8 cellular contexts compared by ENCODE assay signal in genomic region chr17:8109669-8110455, GRCh38. TPM values are rescaled to one million over a fixed set of nuclear protein-coding genes. Genes with fewer than 3 reads are reported as not detected.
DNase-seq lines count a peak whose midpoint lies in the region; ATAC-seq and TF ChIP-seq lines count a peak whose summit lies in the region.

No MANE protein-coding gene starts in this region.

- no peak overlapping the region for H2BK12ac ChIP-seq in trophoblast cell (ENCODE audit: low read length)

- H3K4me2 ChIP-seq in trophoblast cell (ENCODE audit: low read length): peak overlapping the region; percentile 64

- no peaks in the 10 kb centered on the region for H3K79me2 ChIP-seq in trophoblast cell (ENCODE audit: control insufficient read depth, insufficient read depth, low read length, poor library complexity)

- H4K8ac ChIP-seq in trophoblast cell (ENCODE audit: low read depth, low read length): no peak overlapping the region

- no peak overlapping the region for H3K27ac Mint-ChIP-seq in activated T-helper 1 cell treated with anti-CD3 and anti-CD28 coated beads, Interleukin-12 subunit alpha, Interleukin-12 subunit beta, Interleukin-2, Interleukin-4 antibody, amounts not matched to agents 30 ng/mL and 10 ng/mL and 1 ng/mL, durations not matched to agents 14 hours and 24 hours and 36 hours

- no peak overlapping the region for H4K91ac ChIP-seq in trophoblast cell (ENCODE audit: low read depth, low read length)

- H3K4me3 Mint-ChIP-seq in activated T-helper 1 cell treated with anti-CD3 and anti-CD28 coated beads, Interleukin-12 subunit alpha, Interleukin-12 subunit beta, Interleukin-2, Interleukin-4 antibody, amounts not matched to agents 30 ng/mL and 10 ng/mL and 1 ng/mL, durations not matched to agents 14 hours and 24 hours and 36 hours: no peak overlapping the region

- H3K4me3 ChIP-seq in foreskin fibroblast (ENCODE audit: low read depth in 1 of 2, low read length in 2 of 2) (no peak overlapping the region), trophoblast cell (ENCODE audit: low read depth, low read length) (peak overlapping the region; percentile 16)

- H4K12ac ChIP-seq in trophoblast cell (ENCODE audit: low read depth, low read length): no peak overlapping the region

- no peak overlapping the region for H3K14ac ChIP-seq in trophoblast cell (ENCODE audit: low read length)

- H3K23ac ChIP-seq in trophoblast cell (ENCODE audit: low read length): no peak overlapping the region

- no peak overlapping the region for H3K27ac ChIP-seq in trophoblast cell (ENCODE audit: low read depth, low read length)

- DNase-seq in NCI-H1417 (lab: John Stamatoyannopoulos, UW) (peak; percentile 50 to 59 (median 58)), NCI-H1417 treated with DMSO at 0.1 percent for 48 hours (lab: John Stamatoyannopoulos, UW) (no peak), NCI-H82 (lab: John Stamatoyannopoulos, UW) (peak; percentile 82), foreskin fibroblast (peak in 1 of 2 donors; percentile 52), trophoblast cell (peak; percentile 55 to 85)
- DNase-seq in activated T-helper 1 cell treated with anti-CD3 and anti-CD28 coated beads, Interleukin-12 subunit alpha, Interleukin-12 subunit beta, Interleukin-2, Interleukin-4 antibody, amounts not matched to agents 30 ng/mL and 10 ng/mL and 1 ng/mL, durations not matched to agents 14 hours and 24 hours and 36 hours (ENCODE audit: low spot score): peak; percentile 68

- peaks cover 9% of the 10 kb centered on the region for H3K27me3 ChIP-seq in trophoblast cell (ENCODE audit: insufficient read depth, low read length)

- H3K9me3 ChIP-seq in trophoblast cell (ENCODE audit: insufficient read depth, low read depth, low read length): peaks cover 4% of the 10 kb centered on the region

- H3K18ac ChIP-seq in trophoblast cell (ENCODE audit: low read length): no peak overlapping the region

- no peaks in the 10 kb centered on the region for H3K36me3 Mint-ChIP-seq in activated T-helper 1 cell treated with anti-CD3 and anti-CD28 coated beads, Interleukin-12 subunit alpha, Interleukin-12 subunit beta, Interleukin-2, Interleukin-4 antibody, amounts not matched to agents 30 ng/mL and 10 ng/mL and 1 ng/mL, durations not matched to agents 14 hours and 24 hours and 36 hours (ENCODE audit: low read depth)

- H3K9me3 Mint-ChIP-seq in activated T-helper 1 cell treated with anti-CD3 and anti-CD28 coated beads, Interleukin-12 subunit alpha, Interleukin-12 subunit beta, Interleukin-2, Interleukin-4 antibody, amounts not matched to agents 30 ng/mL and 10 ng/mL and 1 ng/mL, durations not matched to agents 14 hours and 24 hours and 36 hours: no peaks in the 10 kb centered on the region

- H3K36me3 ChIP-seq in trophoblast cell (ENCODE audit: control insufficient read depth in 1 of 2, insufficient read depth in 2 of 2, low read length in 2 of 2): no peaks in the 10 kb centered on the region

- H2AFZ ChIP-seq in trophoblast cell (ENCODE audit: insufficient read depth, low read length, poor library complexity): no peak overlapping the region

- no peaks in the 10 kb centered on the region for H3K79me1 ChIP-seq in trophoblast cell (ENCODE audit: low read length)

- intact Hi-C loops in activated T-helper 1 cell treated with anti-CD3 and anti-CD28 coated beads, Interleukin-12 subunit alpha, Interleukin-12 subunit beta, Interleukin-2, Interleukin-4 antibody, amounts not matched to agents 30 ng/mL and 10 ng/mL and 1 ng/mL, durations not matched to agents 14 hours and 24 hours and 36 hours (cut with micrococcal nuclease): loop anchor here (1.0 to 2.0 kb wide), 4 partner anchors 8 to 50 kb away; partner anchors contain the start of gene ALOXE3

- no peak overlapping the region for H3K4ac ChIP-seq in trophoblast cell (ENCODE audit: low read depth, low read length)

- ATAC-seq in GM21423 (IDR thresholded peaks at IDR 0.05; ENCODE audit: unreplicated experiment) (no peak), GM21447 (IDR thresholded peaks at IDR 0.05; ENCODE audit: unreplicated experiment) (no peak)

- peak; percentile 54 for TF ChIP-seq CTCF in foreskin fibroblast (IDR thresholded peaks at IDR 0.05; ENCODE audit: low read depth, low read length)

- H2AK5ac ChIP-seq in trophoblast cell (ENCODE audit: low read length): no peak overlapping the region

- WGBS in trophoblast cell (ENCODE audit: extremely low coverage, insufficient coverage, insufficient read length): no CpG with 5 or more reads among the region's 61 CpGs

- peaks cover 40% of the 10 kb centered on the region for H3K27me3 Mint-ChIP-seq in activated T-helper 1 cell treated with anti-CD3 and anti-CD28 coated beads, Interleukin-12 subunit alpha, Interleukin-12 subunit beta, Interleukin-2, Interleukin-4 antibody, amounts not matched to agents 30 ng/mL and 10 ng/mL and 1 ng/mL, durations not matched to agents 14 hours and 24 hours and 36 hours (ENCODE audit: insufficient read depth)

- H3K4me1 Mint-ChIP-seq in activated T-helper 1 cell treated with anti-CD3 and anti-CD28 coated beads, Interleukin-12 subunit alpha, Interleukin-12 subunit beta, Interleukin-2, Interleukin-4 antibody, amounts not matched to agents 30 ng/mL and 10 ng/mL and 1 ng/mL, durations not matched to agents 14 hours and 24 hours and 36 hours (ENCODE audit: low read depth): no peaks in the 10 kb centered on the region

- H3K9ac ChIP-seq in trophoblast cell (ENCODE audit: low read length): no peak overlapping the region

- H3K4me1 ChIP-seq in trophoblast cell (ENCODE audit: control insufficient read depth in 1 of 2, insufficient read depth in 2 of 2, low read length in 2 of 2): peaks cover 0 to 4% of the 10 kb centered on the region in 2 experiments

- no peak overlapping the region for H2BK120ac ChIP-seq in trophoblast cell (ENCODE audit: insufficient read depth, low read length, poor library complexity)

- no peak overlapping the region for H2BK5ac ChIP-seq in trophoblast cell (ENCODE audit: low read depth, low read length, poor library complexity)

RNA-seq across cellular contexts. Expression of gene ALOXE3, which starts 8.5 kb away (rescaled TPM):
- 0.10 TPM in 1 of 2 replicates, not detected in the other for total RNA-seq in activated T-helper 1 cell treated with anti-CD3 and anti-CD28 coated beads, Interleukin-12 subunit alpha, Interleukin-12 subunit beta, Interleukin-2, Interleukin-4 antibody, amounts not matched to agents 30 ng/mL and 10 ng/mL and 1 ng/mL, durations not matched to agents 14 hours and 24 hours and 36 hours
- 0.26 and 0.31 TPM in 2 replicates for polyA plus RNA-seq in trophoblast cell (2013)

RNA-seq across cellular contexts. Expression of gene HES7, which starts 14.0 kb away (rescaled TPM):
- 0.88 and 1.8 TPM in 2 replicates for total RNA-seq in activated T-helper 1 cell treated with anti-CD3 and anti-CD28 coated beads, Interleukin-12 subunit alpha, Interleukin-12 subunit beta, Interleukin-2, Interleukin-4 antibody, amounts not matched to agents 30 ng/mL and 10 ng/mL and 1 ng/mL, durations not matched to agents 14 hours and 24 hours and 36 hours
- polyA plus RNA-seq in trophoblast cell (2013): 0.29 and 0.49 TPM in 2 replicates

RNA-seq across cellular contexts. Expression of gene ALOX12B, which starts 22.3 kb away (rescaled TPM):
- total RNA-seq in activated T-helper 1 cell treated with anti-CD3 and anti-CD28 coated beads, Interleukin-12 subunit alpha, Interleukin-12 subunit beta, Interleukin-2, Interleukin-4 antibody, amounts not matched to agents 30 ng/mL and 10 ng/mL and 1 ng/mL, durations not matched to agents 14 hours and 24 hours and 36 hours: 0.51 and 0.78 TPM in 2 replicates
- polyA plus RNA-seq in trophoblast cell (2013): 0.07 and 0.08 TPM in 2 replicates

RNA-seq across cellular contexts. Expression of gene PER1, which starts 42.3 kb away (rescaled TPM):
- total RNA-seq in activated T-helper 1 cell treated with anti-CD3 and anti-CD28 coated beads, Interleukin-12 subunit alpha, Interleukin-12 subunit beta, Interleukin-2, Interleukin-4 antibody, amounts not matched to agents 30 ng/mL and 10 ng/mL and 1 ng/mL, durations not matched to agents 14 hours and 24 hours and 36 hours: 36.9 and 37.4 TPM in 2 replicates
- 13.5 and 14.1 TPM in 2 replicates for polyA plus RNA-seq in trophoblast cell (2013)

RNA-seq across cellular contexts. Expression of gene VAMP2, which starts 52.9 kb away (rescaled TPM):
- 54.7 and 55.9 TPM in 2 replicates for total RNA-seq in activated T-helper 1 cell treated with anti-CD3 and anti-CD28 coated beads, Interleukin-12 subunit alpha, Interleukin-12 subunit beta, Interleukin-2, Interleukin-4 antibody, amounts not matched to agents 30 ng/mL and 10 ng/mL and 1 ng/mL, durations not matched to agents 14 hours and 24 hours and 36 hours
- polyA plus RNA-seq in trophoblast cell (2013): 31.6 and 33.5 TPM in 2 replicates
